ENCODE assay signal across 2 cellular contexts in genomic region chr14:69924181-69924580, GRCh38.
TF ChIP-seq lines count a peak whose summit lies in the region.

No MANE protein-coding gene starts in this region.

TF ChIP-seq in HEK293, 187 proteins besides CTCF, POLR2A, EP300 and RAD21 (continued from another document):
- TF ChIP-seq INSM2 (tag by site-specific recombination; IDR thresholded peaks at IDR 0.05) = no peak
- TF ChIP-seq SP7 (tag by site-specific recombination; IDR thresholded peaks at IDR 0.05) = no peak

TF ChIP-seq in WTC11, 78 proteins besides CTCF, POLR2A, EP300 and RAD21 (continued from another document):
- no peak for TF ChIP-seq ZNF512 (CRISPR knock-in tag; IDR thresholded peaks at IDR 0.05; ENCODE audit: borderline replicate concordance)
- no peak for TF ChIP-seq PRRX2 (CRISPR knock-in tag; IDR thresholded peaks at IDR 0.05)
- no peak for TF ChIP-seq PREB (CRISPR knock-in tag; IDR thresholded peaks at IDR 0.05; ENCODE audit: borderline replicate concordance)
- TF ChIP-seq RORB (CRISPR knock-in tag; IDR thresholded peaks at IDR 0.05) = no peak
